ENCODE assay signal across 1 cellular context in the genomic region with DNA sequence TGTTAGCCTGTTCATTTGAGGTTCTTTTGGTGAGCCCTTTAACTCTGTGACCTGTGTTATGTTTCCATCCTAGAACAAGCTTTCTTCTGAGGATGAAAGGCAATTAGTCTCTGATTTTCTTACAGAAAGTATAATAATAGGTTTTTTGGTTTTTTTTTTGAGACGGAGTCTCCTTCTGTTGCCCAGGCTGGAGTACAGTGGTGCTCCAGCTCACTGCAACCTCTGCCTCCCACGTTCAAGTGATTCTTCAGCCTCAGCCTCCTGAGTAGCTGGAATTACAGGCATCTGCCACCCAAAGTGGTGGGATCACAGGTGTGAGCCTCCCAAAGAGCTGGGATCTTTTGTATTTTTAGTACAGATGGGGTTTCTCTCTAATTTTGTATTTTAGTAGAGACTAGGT.
TF ChIP-seq lines count a peak whose summit lies in the region.

No MANE protein-coding gene starts in this region.

TF ChIP-seq in HepG2, 621 proteins besides CTCF, POLR2A, EP300 and RAD21:
- TF ChIP-seq KMT2B (CRISPR knock-in tag; IDR thresholded peaks at IDR 0.05), result no peak
- no peak for TF ChIP-seq ZNF264 (CRISPR knock-in tag; IDR thresholded peaks at IDR 0.05)
- no peak for TF ChIP-seq ZNF674 (CRISPR knock-in tag; IDR thresholded peaks at IDR 0.05; ENCODE audit: low read depth)
- TF ChIP-seq, protein P1, sequence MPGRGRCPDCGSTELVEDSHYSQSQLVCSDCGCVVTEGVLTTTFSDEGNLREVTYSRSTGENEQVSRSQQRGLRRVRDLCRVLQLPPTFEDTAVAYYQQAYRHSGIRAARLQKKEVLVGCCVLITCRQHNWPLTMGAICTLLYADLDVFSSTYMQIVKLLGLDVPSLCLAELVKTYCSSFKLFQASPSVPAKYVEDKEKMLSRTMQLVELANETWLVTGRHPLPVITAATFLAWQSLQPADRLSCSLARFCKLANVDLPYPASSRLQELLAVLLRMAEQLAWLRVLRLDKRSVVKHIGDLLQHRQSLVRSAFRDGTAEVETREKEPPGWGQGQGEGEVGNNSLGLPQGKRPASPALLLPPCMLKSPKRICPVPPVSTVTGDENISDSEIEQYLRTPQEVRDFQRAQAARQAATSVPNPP (CRISPR knock-in tag; IDR thresholded peaks at IDR 0.05), result no peak
- TF ChIP-seq GPN1 (CRISPR knock-in tag; IDR thresholded peaks at IDR 0.05; ENCODE audit: borderline replicate concordance), result no peak
- no peak for TF ChIP-seq ZNF501 (CRISPR knock-in tag; IDR thresholded peaks at IDR 0.05)
- TF ChIP-seq TOE1 (CRISPR knock-in tag; IDR thresholded peaks at IDR 0.05), result no peak
- no peak for TF ChIP-seq NR3C1 (CRISPR knock-in tag; IDR thresholded peaks at IDR 0.05)
- TF ChIP-seq ZNF709 (CRISPR knock-in tag; IDR thresholded peaks at IDR 0.05), result no peak
- no peak for TF ChIP-seq ZNF749 (CRISPR knock-in tag; IDR thresholded peaks at IDR 0.05; ENCODE audit: borderline replicate concordance)
- no peak for TF ChIP-seq ZNF451 (CRISPR knock-in tag; IDR thresholded peaks at IDR 0.05)
